In genomic region chr19:14249012-14249754, GRCh38 we compare ENCODE assay signal across 8 cellular contexts. TPM values are rescaled to one million over a fixed set of nuclear protein-coding genes. Genes with fewer than 3 reads are reported as not detected.
A peak's percentile ranks its signal among the peaks of the same experiment; 100 is the strongest.
DNase-seq lines count a peak whose midpoint lies in the region; ATAC-seq and TF ChIP-seq lines count a peak whose summit lies in the region.
"Not testable (repeated sequence)": the region's sequence is repeated elsewhere in the genome, so short reads cannot be mapped to it uniquely, and the experiment has no call there.

No MANE protein-coding gene starts in this region.

- TF ChIP-seq CTCF in epithelial cell of esophagus (IDR thresholded peaks at IDR 0.05; ENCODE audit: insufficient read depth, low read depth, low read length, missing control alignments); type B pancreatic cell (conservative IDR thresholded peaks at IDR 0.05): not testable (repeated sequence)

- H3K4me3 Mint-ChIP-seq in activated naive CD4-positive, alpha-beta T cell treated with anti-CD3 and anti-CD28 coated beads, Interleukin-2, amount 10 ng/mL, durations not matched to agents 7 days and 5 days: peak overlapping the region; percentile 57
- H3K4me3 Mint-ChIP-seq in type B pancreatic cell: peak overlapping the region; percentile 82

- ATAC-seq in left lobe of liver: peak; percentile 22

- H3K27ac Mint-ChIP-seq in activated naive CD4-positive, alpha-beta T cell treated with anti-CD3 and anti-CD28 coated beads, Interleukin-2, amount 10 ng/mL, durations not matched to agents 7 days and 5 days: peak overlapping the region; percentile 52
- H3K27ac Mint-ChIP-seq in type B pancreatic cell: peak overlapping the region; percentile 31

- peaks cover 33% of the 10 kb centered on the region for H3K27me3 Mint-ChIP-seq in activated naive CD4-positive, alpha-beta T cell treated with anti-CD3 and anti-CD28 coated beads, Interleukin-2, amount 10 ng/mL, durations not matched to agents 7 days and 5 days
- H3K27me3 Mint-ChIP-seq in type B pancreatic cell: not testable (repeated sequence)

- not testable (repeated sequence) for H3K9me3 Mint-ChIP-seq in activated naive CD4-positive, alpha-beta T cell treated with anti-CD3 and anti-CD28 coated beads, Interleukin-2, amount 10 ng/mL, durations not matched to agents 7 days and 5 days; type B pancreatic cell

- not testable (repeated sequence) for H3K36me3 Mint-ChIP-seq in activated naive CD4-positive, alpha-beta T cell treated with anti-CD3 and anti-CD28 coated beads, Interleukin-2, amount 10 ng/mL, durations not matched to agents 7 days and 5 days; type B pancreatic cell

- peaks cover 27% of the 10 kb centered on the region for H3K4me1 Mint-ChIP-seq in activated naive CD4-positive, alpha-beta T cell treated with anti-CD3 and anti-CD28 coated beads, Interleukin-2, amount 10 ng/mL, durations not matched to agents 7 days and 5 days
- peaks cover 13% of the 10 kb centered on the region for H3K4me1 Mint-ChIP-seq in type B pancreatic cell (ENCODE audit: unreplicated experiment)

- peak overlapping the region; percentile 44 for H3K4me3 ChIP-seq in epithelial cell of esophagus (ENCODE audit: low read length)

- DNase-seq in EH (ENCODE audit: low read depth): peak; percentile 22
- peak; percentile 33 for DNase-seq in NCI-H1436 (lab: John Stamatoyannopoulos, UW)
- DNase-seq in SW480 (ENCODE audit: low spot score): peak; percentile 37
- DNase-seq in activated naive CD4-positive, alpha-beta T cell treated with anti-CD3 and anti-CD28 coated beads, Interleukin-2, amount 10 ng/mL, durations not matched to agents 7 days and 5 days: peak; percentile 40
- not testable (repeated sequence) for DNase-seq in epithelial cell of esophagus (ENCODE audit: low read depth); left lobe of liver (ENCODE audit: low spot score)
- DNase-seq in putamen (ENCODE audit: low spot score): peak; percentile 47
- DNase-seq in type B pancreatic cell (ENCODE audit: extremely low spot score, unreplicated experiment): peak; percentile 78

- CTCF ChIA-PET in activated naive CD4-positive, alpha-beta T cell treated with anti-CD3 and anti-CD28 coated beads, Interleukin-2, amount 10 ng/mL, durations not matched to agents 7 days and 5 days (lab: Charles Lee): not testable (repeated sequence)

RNA-seq across cellular contexts. Expression of gene ADGRL1, which starts 43.2 kb away (rescaled TPM):
- total RNA-seq in left lobe of liver (1.3 TPM), type B pancreatic cell (ENCODE audit: low replicate concordance) (24.9 and 62.4 TPM in 2 replicates)

Comparison
In these comparisons a context has a peak if more than half of its experiments do, and no peak if none do; other contexts are left out.
1. RNA of gene ADGRL1, which starts 43.2 kb away (total RNA-seq): 24.9 to 62.4 TPM in type B pancreatic cell; 1.3 TPM in left lobe of liver (single experiment); every median in the first group is over 10 times any median in the second.